In the genomic region with DNA sequence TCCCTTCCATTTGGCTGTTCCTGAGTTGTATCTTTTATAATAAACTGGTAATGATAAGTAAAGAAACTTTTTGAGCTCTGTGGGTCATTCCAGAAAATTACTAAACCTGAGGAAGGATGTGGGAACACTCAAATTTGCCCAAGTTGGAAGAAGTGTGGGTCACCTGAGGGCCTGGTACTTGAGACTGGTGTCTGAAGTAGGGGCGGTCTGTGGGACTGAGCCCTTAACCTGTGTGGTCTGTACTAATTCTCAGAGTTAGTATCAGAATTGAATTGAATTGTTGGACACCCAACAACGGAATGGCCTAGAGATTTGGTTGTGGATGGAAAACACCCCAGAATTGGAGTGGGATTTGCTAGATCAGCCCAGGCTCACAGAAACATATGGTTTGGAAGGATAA, we compare ENCODE assay signal across 20 cellular contexts. TPM values are rescaled to one million over a fixed set of nuclear protein-coding genes. Genes with fewer than 3 reads are reported as not detected.
DNase-seq lines count a peak whose midpoint lies in the region; ATAC-seq, FAIRE-seq and TF ChIP-seq lines count a peak whose summit lies in the region.
"Had no signal": no experiment of that assay in that cellular context is flagged by ENCODE, and none has a peak within 500 bp of the region (broad histone marks: within the 10 kb centered on the region; RNA-seq: fewer than 3 reads in every experiment).

No MANE protein-coding gene starts in this region.

- DNase-seq in CD4-positive, alpha-beta T cell, result no peak
- DNase-seq in GM19239 (ENCODE audit: insufficient read length, low spot score) (no peak), naive B cell (no peak)
- DNase-seq in stimulated activated naive CD4-positive, alpha-beta T cell treated with Interleukin-2 at 50 U/mL for 16 hours (lab: John Stamatoyannopoulos, UW), result no peak
- DNase-seq: DMS 273 treated with DMSO at 0.1 percent for 48 hours, dorsolateral prefrontal cortex, Kasumi-1, left ventricle myocardium inferior, NCI-H1105 treated with DMSO at 0.1 percent for 48 hours, PC-3, right lobe of liver, SJCRH30, uterus had no signal

- no peaks in the 10 kb centered on the region for H3K27me3 ChIP-seq in CD4-positive, alpha-beta T cell (ENCODE audit: control insufficient read depth, insufficient read depth, low read length)
- H3K27me3 ChIP-seq: right lobe of liver, SJCRH30, uterus had no signal

- peaks cover 22% of the 10 kb centered on the region for H3K9me3 ChIP-seq in CD4-positive, alpha-beta T cell (ENCODE audit: control insufficient read depth, low read length)
- H3K9me3 ChIP-seq: right lobe of liver, uterus had no signal

- intact Hi-C loops in CD4-positive, alpha-beta T cell (cut with DNase I, micrococcal nuclease), result loop anchor here in 1 of 2 experiments (2.0 kb wide), 1 partner anchor 44 kb away; a partner anchor contains a TSS

- CTCF ChIA-PET in CD4-positive, alpha-beta T cell (lab: Charles Lee), result interaction anchor here (1.0 to 2.2 kb wide), 5 partner anchors 43 to 198 kb away, joined by 3 to 11 read pairs (median 6); a partner anchor contains a TSS

- no peak for TF ChIP-seq CTCF in CD4-positive, alpha-beta T cell (IDR thresholded peaks at IDR 0.05)

- peak; percentile 18 for FAIRE-seq in GM19239 (lab: Jason Lieb, UNC)

- H3K27ac ChIP-seq in CD4-positive, alpha-beta T cell (ENCODE audit: low read depth, low read length), result peak overlapping the region; percentile 68
- H3K27ac ChIP-seq: dorsolateral prefrontal cortex, gastroesophageal sphincter, left ventricle myocardium inferior, right lobe of liver, SJCRH30, uterus had no signal

- H3K36me3 Mint-ChIP-seq in CD4-positive, alpha-beta T cell (ENCODE audit: low read depth), result peaks cover 71% of the 10 kb centered on the region
- peaks cover 94% of the 10 kb centered on the region for H3K36me3 Mint-ChIP-seq in activated T-helper 17 cell treated with anti-CD3 and anti-CD28 coated beads, Interleukin-2, amount 50 U/mL, for 72 hours (ENCODE audit: low read depth)
- peaks cover 57 to 60% of the 10 kb centered on the region in 2 donors for H3K36me3 Mint-ChIP-seq in naive B cell

- ATAC-seq in CD4-positive, alpha-beta T cell (ENCODE audit: poor library complexity), result no peak
- no peak for ATAC-seq in activated T-helper 17 cell treated with anti-CD3 and anti-CD28 coated beads, Interleukin-2, amount 50 U/mL, for 72 hours (replicated peaks)
- ATAC-seq in naive B cell (ENCODE audit: low read depth in 2 of 2) (no peak), GM21526 (IDR thresholded peaks at IDR 0.05; ENCODE audit: low FRiP score, unreplicated experiment) (no peak), HG02970 (IDR thresholded peaks at IDR 0.05; ENCODE audit: low FRiP score, unreplicated experiment) (no peak)
- ATAC-seq: esophagus mucosa, gastroesophageal sphincter, PC-3, right lobe of liver had no signal

- POLR2A ChIA-PET in CD4-positive, alpha-beta T cell (lab: Charles Lee), result interaction anchor here (0.9 to 4.3 kb wide), 9 partner anchors 7 to 66 kb away, joined by 3 to 54 read pairs (median 4); a partner anchor contains a TSS

- peaks cover 8% of the 10 kb centered on the region for H3K9me3 Mint-ChIP-seq in CD4-positive, alpha-beta T cell
- H3K9me3 Mint-ChIP-seq in activated T-helper 17 cell treated with anti-CD3 and anti-CD28 coated beads, Interleukin-2, amount 50 U/mL, for 72 hours, result peaks cover 11% of the 10 kb centered on the region
- peaks cover 10 to 41% (median 33%) of the 10 kb centered on the region in 7 donors for H3K9me3 Mint-ChIP-seq in naive B cell

- no peak overlapping the region for H3K4me3 Mint-ChIP-seq in CD4-positive, alpha-beta T cell
- H3K4me3 Mint-ChIP-seq in activated T-helper 17 cell treated with anti-CD3 and anti-CD28 coated beads, Interleukin-2, amount 50 U/mL, for 72 hours, result peak overlapping the region; percentile 71
- H3K4me3 Mint-ChIP-seq in naive B cell, result peak overlapping the region in 6 of 8 donors; percentile 26 to 80 (median 50)

- peak overlapping the region; percentile 94 for H3K27ac Mint-ChIP-seq in CD4-positive, alpha-beta T cell
- peak overlapping the region; percentile 67 for H3K27ac Mint-ChIP-seq in activated T-helper 17 cell treated with anti-CD3 and anti-CD28 coated beads, Interleukin-2, amount 50 U/mL, for 72 hours
- H3K27ac Mint-ChIP-seq in naive B cell, result peak overlapping the region; percentile 85 to 98 (median 95)

- no peaks in the 10 kb centered on the region for H3K27me3 Mint-ChIP-seq in CD4-positive, alpha-beta T cell
- H3K27me3 Mint-ChIP-seq in activated T-helper 17 cell treated with anti-CD3 and anti-CD28 coated beads, Interleukin-2, amount 50 U/mL, for 72 hours, result no peaks in the 10 kb centered on the region
- no peaks in the 10 kb centered on the region for H3K27me3 Mint-ChIP-seq in naive B cell

- H3K4me1 Mint-ChIP-seq in CD4-positive, alpha-beta T cell (ENCODE audit: low read depth), result peaks cover 60% of the 10 kb centered on the region
- peaks cover 36% of the 10 kb centered on the region for H3K4me1 Mint-ChIP-seq in activated T-helper 17 cell treated with anti-CD3 and anti-CD28 coated beads, Interleukin-2, amount 50 U/mL, for 72 hours
- H3K4me1 Mint-ChIP-seq in naive B cell, result peaks cover 51 to 61% (median 54%) of the 10 kb centered on the region in 3 donors

RNA-seq across cellular contexts. Expression of a gene that starts 43.1 kb away (rescaled TPM):
- 10 to 100 TPM; 39.7 to 39.9 TPM for total RNA-seq in CD4-positive, alpha-beta T cell
- 100 to 1,000 TPM in 1 of 2 donors, 10 to 100 TPM in 1; 55.0 to 119 TPM for total RNA-seq in activated T-helper 17 cell treated with anti-CD3 and anti-CD28 coated beads, Interleukin-2, amount 50 U/mL, for 72 hours
- polyA plus RNA-seq in naive B cell (ENCODE audit: low read depth in 6 of 6), result 100 to 1,000 TPM in 1 of 6 donors, 10 to 100 TPM in 4, under 1 TPM in 1; 0.75 to 127 (median 39.8) TPM
- total RNA-seq: osteocyte, PC-3, SJCRH30 had no signal

RNA-seq across cellular contexts. Expression of a gene that starts 47.0 kb away (rescaled TPM):
- total RNA-seq in CD4-positive, alpha-beta T cell, result not detected
- under 1 TPM; 0.53 to 0.67 TPM for total RNA-seq in activated T-helper 17 cell treated with anti-CD3 and anti-CD28 coated beads, Interleukin-2, amount 50 U/mL, for 72 hours
- polyA plus RNA-seq in naive B cell (ENCODE audit: low read depth in 6 of 6), result under 1 TPM in 5 of 6 donors, not detected in 1; 0.16 to 0.80 (median 0.38) TPM
- total RNA-seq: dorsolateral prefrontal cortex, esophagus mucosa, gastroesophageal sphincter, HT-29, left ventricle myocardium inferior, osteocyte, PC-3, right lobe of liver, SJCRH30, uterus had no signal
